ENCODE assay signal across 10 cellular contexts in the genomic region with DNA sequence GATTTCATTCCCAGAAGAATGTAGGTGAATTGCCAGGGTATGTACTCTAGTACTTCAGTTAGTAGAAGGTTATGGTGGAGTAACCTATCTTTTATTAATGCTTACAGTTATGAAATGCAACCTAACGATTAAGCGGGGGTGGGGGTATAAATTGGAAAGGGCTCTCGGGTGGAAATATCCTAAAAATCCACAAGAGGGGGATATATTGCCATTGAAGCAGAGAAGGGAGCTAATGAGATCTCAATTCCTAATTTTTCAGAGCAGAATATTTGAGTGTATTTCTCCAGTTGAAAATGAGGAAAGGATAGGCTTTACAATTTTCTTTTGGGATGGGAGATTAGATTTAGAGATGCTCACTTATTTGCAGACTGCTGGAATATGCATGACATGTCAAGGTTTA.
DNase-seq lines count a peak whose midpoint lies in the region; ATAC-seq, FAIRE-seq and TF ChIP-seq lines count a peak whose summit lies in the region.
"Had no signal": no experiment of that assay in that cellular context is flagged by ENCODE, and none has a peak within 500 bp of the region (broad histone marks: within the 10 kb centered on the region; RNA-seq: fewer than 3 reads in every experiment).

No MANE protein-coding gene starts in this region.

- no peaks in the 10 kb centered on the region for H3K36me3 Mint-ChIP-seq in WTC11
- H3K36me3 Mint-ChIP-seq: memory B cell had no signal

- H3K9me3 Mint-ChIP-seq in WTC11, result no peaks in the 10 kb centered on the region
- H3K9me3 Mint-ChIP-seq: memory B cell had no signal

- H3K36me3 ChIP-seq in liver (ENCODE audit: control insufficient read depth in 4 of 4, insufficient read depth in 3 of 4, low read depth in 1 of 4, low read length in 3 of 4), result no peaks in the 10 kb centered on the region

- no peaks in the 10 kb centered on the region; the same call in 1 of the 2 replicates for H3K27me3 Mint-ChIP-seq in WTC11 (ENCODE audit: low read depth)

- H3K9ac ChIP-seq in liver (ENCODE audit: low read depth in 1 of 2, low read length in 2 of 2), result no peak overlapping the region

- H3K27ac ChIP-seq in C4-2B (no peak overlapping the region), liver (ENCODE audit: low read depth in 1 of 2, low read length in 2 of 2) (no peak overlapping the region)

- TF ChIP-seq CTCF in C4-2B (conservative IDR thresholded peaks at IDR 0.05) (peak; percentile 70), WTC11 (IDR thresholded peaks at IDR 0.05) (no peak), liver (IDR thresholded peaks at IDR 0.05; ENCODE audit: low read depth, low read length, missing input control) (peak; percentile 53)

- peaks cover 3% of the 10 kb centered on the region; the same call in 1 of the 2 replicates for H3K4me1 Mint-ChIP-seq in WTC11
- H3K4me1 Mint-ChIP-seq: memory B cell had no signal

- no peak overlapping the region for H3K4me3 ChIP-seq in liver (ENCODE audit: low read depth in 1 of 3, low read length in 3 of 3)

- in situ Hi-C loops in KBM-7 (cut with MboI; ENCODE audit: low pct_unique_long_range_greater_than_20kb, low sequenced_read_pairs), result no loop called here

- no peaks in the 10 kb centered on the region for H3K9me3 ChIP-seq in liver (ENCODE audit: control insufficient read depth in 4 of 4, low read length in 3 of 4)

- no peak overlapping the region for H3K4me3 Mint-ChIP-seq in WTC11
- H3K4me3 Mint-ChIP-seq: memory B cell had no signal

- DNase-seq in KBM-7, result peak; percentile 21
- DNase-seq in WTC11 (ENCODE audit: low spot score), result no peak
- DNase-seq in NCI-H1048 (lab: John Stamatoyannopoulos, UW), result no peak
- DNase-seq in RCC 7860 (ENCODE audit: low spot score), result no peak
- DNase-seq: stimulated activated CD4-positive, alpha-beta T cell treated with anti-CD3 and anti-CD28 coated beads, Interleukin-4, amount 100 ng/mL, for 4 hours had no signal

- TF ChIP-seq RAD21 in liver (IDR thresholded peaks at IDR 0.05), result peak; percentile 74 to 84

- CTCF ChIA-PET in WTC11 (lab: Charles Lee), result interaction anchor here (0.6 to 1.9 kb wide), 17 partner anchors 18 to 1782 kb away, joined by 3 to 8 read pairs (median 4); no protein-coding TSS in a partner anchor

- H3K4me1 ChIP-seq in liver (ENCODE audit: control insufficient read depth in 4 of 4, insufficient read depth in 4 of 4, low read length in 3 of 4), result peaks cover 0 to 9% (median 7%) of the 10 kb centered on the region in 4 donors

- 40% methylated on average over 3 of the region's 3 CpGs for WGBS in liver

- FAIRE-seq in RCC 7860 (lab: Jason Lieb, UNC), result no peak

- no peak overlapping the region for H3K27ac Mint-ChIP-seq in WTC11
- H3K27ac Mint-ChIP-seq: memory B cell had no signal

- POLR2A ChIA-PET in WTC11 (lab: Charles Lee), result interaction anchor here (0.6 kb wide), 1 partner anchor 77 kb away, joined by 4 read pairs; no protein-coding TSS in a partner anchor

- ATAC-seq in WTC11, result peak; percentile 48; the same call in 1 of the 2 replicates
- ATAC-seq in GM19328 (IDR thresholded peaks at IDR 0.05; ENCODE audit: unreplicated experiment), result no peak
- no peak for ATAC-seq in HG03354 (IDR thresholded peaks at IDR 0.05; ENCODE audit: poor library complexity, severe bottlenecking, unreplicated experiment)

- no peaks in the 10 kb centered on the region for H3K27me3 ChIP-seq in liver (ENCODE audit: control insufficient read depth in 4 of 4, insufficient read depth in 4 of 4, low read length in 3 of 4)

TF ChIP-seq in WTC11, 78 proteins besides CTCF, POLR2A, EP300 and RAD21:
- TF ChIP-seq IRF1 (CRISPR knock-in tag; IDR thresholded peaks at IDR 0.05) (no peak), GABPB1 (CRISPR knock-in tag; IDR thresholded peaks at IDR 0.05) (no peak)

TF ChIP-seq in liver, 16 proteins besides CTCF, POLR2A, EP300 and RAD21:
- TF ChIP-seq, protein P1, sequence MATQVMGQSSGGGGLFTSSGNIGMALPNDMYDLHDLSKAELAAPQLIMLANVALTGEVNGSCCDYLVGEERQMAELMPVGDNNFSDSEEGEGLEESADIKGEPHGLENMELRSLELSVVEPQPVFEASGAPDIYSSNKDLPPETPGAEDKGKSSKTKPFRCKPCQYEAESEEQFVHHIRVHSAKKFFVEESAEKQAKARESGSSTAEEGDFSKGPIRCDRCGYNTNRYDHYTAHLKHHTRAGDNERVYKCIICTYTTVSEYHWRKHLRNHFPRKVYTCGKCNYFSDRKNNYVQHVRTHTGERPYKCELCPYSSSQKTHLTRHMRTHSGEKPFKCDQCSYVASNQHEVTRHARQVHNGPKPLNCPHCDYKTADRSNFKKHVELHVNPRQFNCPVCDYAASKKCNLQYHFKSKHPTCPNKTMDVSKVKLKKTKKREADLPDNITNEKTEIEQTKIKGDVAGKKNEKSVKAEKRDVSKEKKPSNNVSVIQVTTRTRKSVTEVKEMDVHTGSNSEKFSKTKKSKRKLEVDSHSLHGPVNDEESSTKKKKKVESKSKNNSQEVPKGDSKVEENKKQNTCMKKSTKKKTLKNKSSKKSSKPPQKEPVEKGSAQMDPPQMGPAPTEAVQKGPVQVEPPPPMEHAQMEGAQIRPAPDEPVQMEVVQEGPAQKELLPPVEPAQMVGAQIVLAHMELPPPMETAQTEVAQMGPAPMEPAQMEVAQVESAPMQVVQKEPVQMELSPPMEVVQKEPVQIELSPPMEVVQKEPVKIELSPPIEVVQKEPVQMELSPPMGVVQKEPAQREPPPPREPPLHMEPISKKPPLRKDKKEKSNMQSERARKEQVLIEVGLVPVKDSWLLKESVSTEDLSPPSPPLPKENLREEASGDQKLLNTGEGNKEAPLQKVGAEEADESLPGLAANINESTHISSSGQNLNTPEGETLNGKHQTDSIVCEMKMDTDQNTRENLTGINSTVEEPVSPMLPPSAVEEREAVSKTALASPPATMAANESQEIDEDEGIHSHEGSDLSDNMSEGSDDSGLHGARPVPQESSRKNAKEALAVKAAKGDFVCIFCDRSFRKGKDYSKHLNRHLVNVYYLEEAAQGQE (IDR thresholded peaks at IDR 0.05), result no peak
- TF ChIP-seq GABPA (IDR thresholded peaks at IDR 0.05 in 1 of 2, conservative IDR thresholded peaks at IDR 0.05 in 1 of 2), result no peak
- no peak for TF ChIP-seq HNF4G (IDR thresholded peaks at IDR 0.05)
- TF ChIP-seq JUND (IDR thresholded peaks at IDR 0.05), result no peak
